ENCODE assay signal across 14 cellular contexts in genomic region chr17:61413654-61414133, GRCh38. TPM values are rescaled to one million over a fixed set of nuclear protein-coding genes. Genes with fewer than 3 reads are reported as not detected.
DNase-seq lines count a peak whose midpoint lies in the region; ATAC-seq and TF ChIP-seq lines count a peak whose summit lies in the region.
"Had no signal": no experiment of that assay in that cellular context is flagged by ENCODE, and none has a peak within 500 bp of the region (broad histone marks: within the 10 kb centered on the region; RNA-seq: fewer than 3 reads in every experiment).

No MANE protein-coding gene starts in this region.

- peak overlapping the region; percentile 96 for H3K4me2 ChIP-seq in PC-3 (ENCODE audit: low read length)
- peak overlapping the region; percentile 79 for H3K4me2 ChIP-seq in parathyroid adenoma (ENCODE audit: low read length)

- H3K9me2 ChIP-seq in PC-3 (replicated peaks; ENCODE audit: low read length), result no peaks in the 10 kb centered on the region

- H3K4me3 ChIP-seq in CD4-positive, alpha-beta memory T cell (ENCODE audit: low read length in 2 of 2), result no peak overlapping the region
- H3K4me3 ChIP-seq in PC-3 (ENCODE audit: low read length) (peak overlapping the region; percentile 84; the same call in 1 of the 2 replicates), foreskin fibroblast (ENCODE audit: low read depth in 1 of 2, low read length in 2 of 2) (peak overlapping the region; percentile 73 to 77), parathyroid adenoma (ENCODE audit: low read depth, low read length) (no peak overlapping the region)

- ATAC-seq in PC-3 (no peak), HG03565 (IDR thresholded peaks at IDR 0.05; ENCODE audit: unreplicated experiment) (no peak)
- no peak for ATAC-seq in activated naive CD4-positive, alpha-beta T cell treated with anti-CD3 and anti-CD28 coated beads, Interleukin-2, amount 50 U/mL, for 72 hours
- ATAC-seq: activated CD8-positive, alpha-beta T cell treated with anti-CD3 and anti-CD28 coated beads, Interleukin-2, amount 10 ng/mL, durations not matched to agents 7 days and 5 days had no signal

- no peaks in the 10 kb centered on the region for H4K20me1 ChIP-seq in PC-3 (ENCODE audit: low read length)

- no peak for DNase-seq in CD4-positive, alpha-beta memory T cell
- DNase-seq in PC-3 (no peak), foreskin fibroblast (no peak), NCI-H2081 treated with DMSO at 0.1 percent for 48 hours (lab: John Stamatoyannopoulos, UW) (no peak)
- no peak for DNase-seq in activated naive CD8-positive, alpha-beta T cell treated with anti-CD3 and anti-CD28 coated beads for 36 hours
- no peak for DNase-seq in activated naive CD4-positive, alpha-beta T cell treated with anti-CD3 and anti-CD28 coated beads, Interleukin-2, amount 50 U/mL, for 72 hours (ENCODE audit: low spot score in 2 of 2)
- DNase-seq: activated CD8-positive, alpha-beta T cell treated with anti-CD3 and anti-CD28 coated beads, Interleukin-2, amount 10 ng/mL, durations not matched to agents 7 days and 5 days; activated naive CD8-positive, alpha-beta T cell treated with anti-CD3 and anti-CD28 coated beads, Interleukin-2, amount 10 ng/mL, durations not matched to agents 7 days and 5 days; dermis blood vessel endothelial cell; NCI-H187 treated with DMSO at 0.1 percent for 48 hours had no signal

- no TSS peak for BruUV-seq in PC-3 (replicated peaks; lab: Mats Ljungman, UMichigan)

- H3K27ac ChIP-seq in CD4-positive, alpha-beta memory T cell (ENCODE audit: low read depth, low read length), result no peak overlapping the region
- H3K27ac ChIP-seq in PC-3 (ENCODE audit: low read length) (no peak overlapping the region), parathyroid adenoma (no peak overlapping the region)

- H3K79me2 ChIP-seq in PC-3 (ENCODE audit: low read length) (peaks cover 9% of the 10 kb centered on the region), parathyroid adenoma (no peaks in the 10 kb centered on the region)

- peaks cover 13% of the 10 kb centered on the region for H3K27me3 ChIP-seq in CD4-positive, alpha-beta memory T cell (ENCODE audit: insufficient read depth, low read length)
- H3K27me3 ChIP-seq in PC-3 (ENCODE audit: low read length), result no peaks in the 10 kb centered on the region
- peaks cover 3% of the 10 kb centered on the region for H3K27me3 ChIP-seq in parathyroid adenoma (ENCODE audit: control insufficient read depth, insufficient read depth, low read length)

- CTCF ChIA-PET in CD4-positive, alpha-beta memory T cell (lab: Charles Lee; ENCODE audit: partially characterized antibody), result interaction anchor here (0.6 to 3.7 kb wide), 7 partner anchors 9 to 854 kb away, joined by 3 to 13 read pairs (median 6); no protein-coding TSS in a partner anchor
- CTCF ChIA-PET in PC-3 (lab: Charles Lee), result interaction anchor here (0.8 to 2.9 kb wide), 3 partner anchors 162 to 512 kb away, joined by 3 to 47 read pairs (median 32); no protein-coding TSS in a partner anchor

- H3K27ac Mint-ChIP-seq in CD4-positive, alpha-beta memory T cell, result peak overlapping the region in 1 of 7 donors; percentile 24
- no peak overlapping the region for H3K27ac Mint-ChIP-seq in activated naive CD8-positive, alpha-beta T cell treated with anti-CD3 and anti-CD28 coated beads for 36 hours
- no peak overlapping the region for H3K27ac Mint-ChIP-seq in activated naive CD4-positive, alpha-beta T cell treated with anti-CD3 and anti-CD28 coated beads, Interleukin-2, amount 50 U/mL, for 72 hours
- H3K27ac Mint-ChIP-seq: activated CD8-positive, alpha-beta T cell treated with anti-CD3 and anti-CD28 coated beads, Interleukin-2, amount 10 ng/mL, durations not matched to agents 7 days and 5 days; activated naive CD8-positive, alpha-beta T cell treated with anti-CD3 and anti-CD28 coated beads, Interleukin-2, amount 10 ng/mL, durations not matched to agents 7 days and 5 days; CD14-positive monocyte; T-helper 2 cell treated with Interferon-gamma antibody and Interleukin-4, amounts not matched to agents 5 μg/mL and 100 μg/mL, for 36 hours had no signal

- no peaks in the 10 kb centered on the region for H3F3A ChIP-seq in PC-3 (ENCODE audit: low read length, unreplicated experiment)

- H3K4me3 Mint-ChIP-seq in CD4-positive, alpha-beta memory T cell, result peak overlapping the region in 6 of 8 donors; percentile 16 to 75 (median 42)
- H3K4me3 Mint-ChIP-seq in activated naive CD8-positive, alpha-beta T cell treated with anti-CD3 and anti-CD28 coated beads for 36 hours, result no peak overlapping the region

- POLR2A ChIA-PET in CD4-positive, alpha-beta memory T cell (lab: Charles Lee; ENCODE audit: partially characterized antibody), result no interaction called here
- POLR2A ChIA-PET in PC-3 (lab: Charles Lee; ENCODE audit: unreplicated experiment), result interaction anchor here (0.6 kb wide), 1 partner anchor 529 kb away, joined by 3 read pairs; no protein-coding TSS in a partner anchor

- H3K9ac ChIP-seq in PC-3 (ENCODE audit: low read length), result no peak overlapping the region; the same call in 1 of the 2 replicates
- H3K9ac ChIP-seq in parathyroid adenoma, result no peak overlapping the region

- H2AFZ ChIP-seq in PC-3 (ENCODE audit: low read length) (no peak overlapping the region; the same call in 1 of the 2 replicates), parathyroid adenoma (no peak overlapping the region)

- no peaks in the 10 kb centered on the region for H3K9me3 Mint-ChIP-seq in CD4-positive, alpha-beta memory T cell
- no peaks in the 10 kb centered on the region for H3K9me3 Mint-ChIP-seq in activated naive CD8-positive, alpha-beta T cell treated with anti-CD3 and anti-CD28 coated beads for 36 hours
- no peaks in the 10 kb centered on the region for H3K9me3 Mint-ChIP-seq in activated naive CD4-positive, alpha-beta T cell treated with anti-CD3 and anti-CD28 coated beads, Interleukin-2, amount 50 U/mL, for 72 hours
- H3K9me3 Mint-ChIP-seq: activated naive CD8-positive, alpha-beta T cell treated with anti-CD3 and anti-CD28 coated beads, Interleukin-2, amount 10 ng/mL, durations not matched to agents 7 days and 5 days; T-helper 2 cell treated with Interferon-gamma antibody and Interleukin-4, amounts not matched to agents 5 μg/mL and 100 μg/mL, for 36 hours had no signal

- intact Hi-C loops in CD4-positive, alpha-beta memory T cell (cut with micrococcal nuclease), result loop anchor here (5.0 kb wide), 2 partner anchors 411 to 691 kb away; no protein-coding TSS in a partner anchor
- intact Hi-C loops in PC-3 (cut with micrococcal nuclease), result loop anchor here (5.0 to 10.0 kb wide), 2 partner anchors 271 to 511 kb away; no protein-coding TSS in a partner anchor

- peaks cover 10 to 15% (median 14%) of the 10 kb centered on the region in 4 donors for H3K4me1 Mint-ChIP-seq in CD4-positive, alpha-beta memory T cell
- peaks cover 8% of the 10 kb centered on the region for H3K4me1 Mint-ChIP-seq in activated naive CD8-positive, alpha-beta T cell treated with anti-CD3 and anti-CD28 coated beads for 36 hours

- no peaks in the 10 kb centered on the region for H3K36me3 ChIP-seq in CD4-positive, alpha-beta memory T cell (ENCODE audit: insufficient read depth, low read length)
- no peaks in the 10 kb centered on the region for H3K36me3 ChIP-seq in PC-3 (ENCODE audit: low read depth, low read length)
- no peaks in the 10 kb centered on the region for H3K36me3 ChIP-seq in parathyroid adenoma (ENCODE audit: control insufficient read depth, insufficient read depth, low read length)

- TF ChIP-seq CTCF in PC-3 (conservative IDR thresholded peaks at IDR 0.05; ENCODE audit: low read depth, low read length) (no peak), foreskin fibroblast (IDR thresholded peaks at IDR 0.05; ENCODE audit: low read depth, low read length) (no peak), parathyroid adenoma (IDR thresholded peaks at IDR 0.05) (no peak)

- H3K36me3 Mint-ChIP-seq in CD4-positive, alpha-beta memory T cell, result no peaks in the 10 kb centered on the region
- H3K36me3 Mint-ChIP-seq in activated naive CD8-positive, alpha-beta T cell treated with anti-CD3 and anti-CD28 coated beads for 36 hours, result no peaks in the 10 kb centered on the region
- no peaks in the 10 kb centered on the region for H3K36me3 Mint-ChIP-seq in activated naive CD4-positive, alpha-beta T cell treated with anti-CD3 and anti-CD28 coated beads, Interleukin-2, amount 50 U/mL, for 72 hours
- H3K36me3 Mint-ChIP-seq: activated naive CD8-positive, alpha-beta T cell treated with anti-CD3 and anti-CD28 coated beads, Interleukin-2, amount 10 ng/mL, durations not matched to agents 7 days and 5 days had no signal

- no peaks in the 10 kb centered on the region for H3K9me3 ChIP-seq in CD4-positive, alpha-beta memory T cell (ENCODE audit: control insufficient read depth in 1 of 2, low read length in 2 of 2)
- H3K9me3 ChIP-seq in PC-3 (ENCODE audit: low read length) (no peaks in the 10 kb centered on the region), parathyroid adenoma (ENCODE audit: control insufficient read depth, low read length) (no peaks in the 10 kb centered on the region)

- H3K27me3 Mint-ChIP-seq in CD4-positive, alpha-beta memory T cell, result peaks cover 13 to 23% of the 10 kb centered on the region in 2 donors
- H3K27me3 Mint-ChIP-seq in activated naive CD8-positive, alpha-beta T cell treated with anti-CD3 and anti-CD28 coated beads for 36 hours, result peaks cover 50% of the 10 kb centered on the region

- peaks cover 20% of the 10 kb centered on the region for H3K4me1 ChIP-seq in CD4-positive, alpha-beta memory T cell (ENCODE audit: insufficient read depth, low read length)
- peaks cover 30% of the 10 kb centered on the region for H3K4me1 ChIP-seq in PC-3 (ENCODE audit: insufficient read depth, low read length)
- peaks cover 4% of the 10 kb centered on the region for H3K4me1 ChIP-seq in parathyroid adenoma

RNA-seq across cellular contexts. Expression of gene TBX2, which starts 14.1 kb away (rescaled TPM):
- not detected for total RNA-seq in CD4-positive, alpha-beta memory T cell
- not detected for polyA plus RNA-seq in CD4-positive, alpha-beta memory T cell
- total RNA-seq in PC-3 (2014; rRNA removed), result 7.1 and 8.5 TPM in 2 replicates
- total RNA-seq in activated naive CD8-positive, alpha-beta T cell treated with anti-CD3 and anti-CD28 coated beads for 36 hours, result not detected
- total RNA-seq in activated naive CD4-positive, alpha-beta T cell treated with anti-CD3 and anti-CD28 coated beads, Interleukin-2, amount 50 U/mL, for 72 hours, result not detected
- total RNA-seq: activated CD8-positive, alpha-beta T cell treated with anti-CD3 and anti-CD28 coated beads, Interleukin-2, amount 10 ng/mL, durations not matched to agents 7 days and 5 days; activated naive CD8-positive, alpha-beta T cell treated with anti-CD3 and anti-CD28 coated beads, Interleukin-2, amount 10 ng/mL, durations not matched to agents 7 days and 5 days had no signal
- polyA plus RNA-seq: CD14-positive monocyte had no signal

RNA-seq across cellular contexts. Expression of gene TBX4, which starts 38.5 kb away (rescaled TPM):
- total RNA-seq in CD4-positive, alpha-beta memory T cell, result not detected
- not detected for polyA plus RNA-seq in CD4-positive, alpha-beta memory T cell
- not detected in 2 replicates for total RNA-seq in PC-3 (2014; rRNA removed)
- not detected for total RNA-seq in activated naive CD8-positive, alpha-beta T cell treated with anti-CD3 and anti-CD28 coated beads for 36 hours
- not detected for total RNA-seq in activated naive CD4-positive, alpha-beta T cell treated with anti-CD3 and anti-CD28 coated beads, Interleukin-2, amount 50 U/mL, for 72 hours
- total RNA-seq: activated CD8-positive, alpha-beta T cell treated with anti-CD3 and anti-CD28 coated beads, Interleukin-2, amount 10 ng/mL, durations not matched to agents 7 days and 5 days; activated naive CD8-positive, alpha-beta T cell treated with anti-CD3 and anti-CD28 coated beads, Interleukin-2, amount 10 ng/mL, durations not matched to agents 7 days and 5 days; dermis blood vessel endothelial cell had no signal
- polyA plus RNA-seq: CD14-positive monocyte had no signal

Comparison
In these comparisons a context has a peak if more than half of its experiments do, and no peak if none do; other contexts are left out.
1. H3K4me3 ChIP-seq: peak in PC-3 (single experiment) and foreskin fibroblast (2 of 2); none in CD4-positive, alpha-beta memory T cell (0 of 2) and parathyroid adenoma (single experiment).